25 cellular contexts compared by ENCODE assay signal in genomic region chr6:50842861-50843384, GRCh38. TPM values are rescaled to one million over a fixed set of nuclear protein-coding genes. Genes with fewer than 3 reads are reported as not detected.
A peak's percentile ranks its signal among the peaks of the same experiment; 100 is the strongest.
DNase-seq lines count a peak whose midpoint lies in the region; ATAC-seq, FAIRE-seq and TF ChIP-seq lines count a peak whose summit lies in the region.
"Had no signal": no experiment of that assay in that cellular context is flagged by ENCODE, and none has a peak within 500 bp of the region (broad histone marks: within the 10 kb centered on the region; RNA-seq: fewer than 3 reads in every experiment).

No MANE protein-coding gene starts in this region.

- H4K91ac ChIP-seq in H1 (replicated peaks; ENCODE audit: insufficient read length, low read length) = no peak overlapping the region

- POLR2A ChIA-PET in H1 (lab: Charles Lee; ENCODE audit: partially characterized antibody) = interaction anchor here (1.6 kb wide), 1 partner anchor 128 kb away, joined by 5 read pairs; no protein-coding TSS in a partner anchor

- H4K5ac ChIP-seq in H1 (ENCODE audit: insufficient read length, low read depth, low read length) = no peak overlapping the region

- H3K23me2 ChIP-seq in H1 (ENCODE audit: low read depth, low read length) = peaks cover 6% of the 10 kb centered on the region; the same call in 1 of the 2 replicates

- H2BK5ac ChIP-seq in H1 (ENCODE audit: low read depth, low read length) = no peak overlapping the region; the same call in 1 of the 2 replicates

- peaks cover 3% of the 10 kb centered on the region for H3K36me3 Mint-ChIP-seq in T-helper 1 cell treated with Interleukin-12 subunit alpha and Interleukin-12 subunit beta and Interleukin-4 antibody, amounts not matched to agents 30 μg/mL and 1 μg/mL, for 36 hours (ENCODE audit: low read depth)
- H3K36me3 Mint-ChIP-seq: activated naive CD4-positive, alpha-beta T cell treated with anti-CD3 and anti-CD28 coated beads, Interleukin-2, amount 50 U/mL, for 24 hours had no signal

- no peaks in the 10 kb centered on the region for H3K9me3 Mint-ChIP-seq in T-helper 1 cell treated with Interleukin-12 subunit alpha and Interleukin-12 subunit beta and Interleukin-4 antibody, amounts not matched to agents 30 μg/mL and 1 μg/mL, for 36 hours
- H3K9me3 Mint-ChIP-seq: activated naive CD4-positive, alpha-beta T cell treated with anti-CD3 and anti-CD28 coated beads, Interleukin-2, amount 50 U/mL, for 24 hours; stimulated activated naive CD8-positive, alpha-beta T cell treated with anti-CD3 and anti-CD28 coated beads, Interleukin-15, Interleukin-2, amounts not matched to agents 100 ng/mL and 50 ng/mL, for 24 hours had no signal

- TF ChIP-seq RAD21 in H1 (IDR thresholded peaks at IDR 0.05 in 1 of 2, conservative IDR thresholded peaks at IDR 0.05 in 1 of 2; ENCODE audit: low read depth in 2 of 2, low read length in 2 of 2) = no peak

- TF ChIP-seq EP300 in H1 (IDR thresholded peaks at IDR 0.05; ENCODE audit: borderline replicate concordance in 1 of 2, low read depth in 2 of 2, low read length in 2 of 2) = no peak

- intact Hi-C loops in pancreas (cut with DNase I) = no loop called here

- no peak overlapping the region for H3K4ac ChIP-seq in H1 (replicated peaks; ENCODE audit: insufficient read length, low read depth, low read length)

- no peak for TF ChIP-seq POLR2A in H1 (IDR thresholded peaks at IDR 0.05; ENCODE audit: control extremely low read depth in 1 of 2, low read depth in 2 of 2, low read length in 2 of 2)

- H3K18ac ChIP-seq in H1 (ENCODE audit: extremely low read depth, low read length) = no peak overlapping the region; the same call in 1 of the 2 replicates

- H3K9ac ChIP-seq in H1 (replicated peaks in 1 of 4; ENCODE audit: extremely low read depth in 1 of 4, low read depth in 3 of 4, low read length in 3 of 4) = no peak overlapping the region

- H3K27ac Mint-ChIP-seq in T-helper 1 cell treated with Interleukin-12 subunit alpha and Interleukin-12 subunit beta and Interleukin-4 antibody, amounts not matched to agents 30 μg/mL and 1 μg/mL, for 36 hours = peak overlapping the region; percentile 52
- H3K27ac Mint-ChIP-seq: activated naive CD4-positive, alpha-beta T cell treated with anti-CD3 and anti-CD28 coated beads, Interleukin-2, amount 50 U/mL, for 24 hours; stimulated activated naive CD8-positive, alpha-beta T cell treated with anti-CD3 and anti-CD28 coated beads, Interleukin-15, Interleukin-2, amounts not matched to agents 100 ng/mL and 50 ng/mL, for 24 hours had no signal

- no peak overlapping the region for H3K27ac ChIP-seq in H1 (ENCODE audit: low read depth, low read length)
- H3K27ac ChIP-seq in skin epidermis = peak overlapping the region in 14 of 21 experiments; percentile 1 to 88 (median 63)
- H3K27ac ChIP-seq in pancreas = no peak overlapping the region
- H3K27ac ChIP-seq: 22Rv1, ascending aorta, right lobe of liver, RWPE1, upper lobe of left lung had no signal

- H3K4me1 Mint-ChIP-seq in T-helper 1 cell treated with Interleukin-12 subunit alpha and Interleukin-12 subunit beta and Interleukin-4 antibody, amounts not matched to agents 30 μg/mL and 1 μg/mL, for 36 hours (ENCODE audit: low read depth) = peaks cover 1% of the 10 kb centered on the region
- H3K4me1 Mint-ChIP-seq: activated naive CD4-positive, alpha-beta T cell treated with anti-CD3 and anti-CD28 coated beads, Interleukin-2, amount 50 U/mL, for 24 hours had no signal

- peak overlapping the region; percentile 71 to 75 for H3K4me2 ChIP-seq in H1 (ENCODE audit: insufficient read depth in 1 of 2, low read depth in 2 of 2, low read length in 2 of 2)

- H2BK20ac ChIP-seq in H1 (ENCODE audit: low read length) = 0 out of 2 replicates have a peak overlapping the region, but pooled peaks have one; percentile 21

- H4K8ac ChIP-seq in H1 (ENCODE audit: extremely low read depth, insufficient read depth, low read length) = peak overlapping the region; percentile 37; the same call in 1 of the 2 replicates

- no peak overlapping the region for H2AFZ ChIP-seq in H1 (ENCODE audit: low read length)

- no peak overlapping the region for H3K56ac ChIP-seq in H1 (replicated peaks; ENCODE audit: insufficient read length, low read depth, low read length)

- no peak for ATAC-seq in pancreas
- ATAC-seq in HG03469 (IDR thresholded peaks at IDR 0.05; ENCODE audit: unreplicated experiment) = no peak
- ATAC-seq: right lobe of liver had no signal

- FAIRE-seq in H1 (lab: Jason Lieb, UNC) (no peak), pancreas (lab: Jason Lieb, UNC) (no peak)
- FAIRE-seq: TTC549 had no signal

- CTCF ChIA-PET in H1 (lab: Charles Lee; ENCODE audit: partially characterized antibody) = interaction anchor here (0.7 to 2.6 kb wide), 11 partner anchors 8 to 1002 kb away, joined by 3 to 11 read pairs (median 5); partner anchors contain the start of gene TFAP2B

- no peaks in the 10 kb centered on the region for H3K36me3 ChIP-seq in H1 (ENCODE audit: control insufficient read depth in 2 of 4, insufficient read depth in 4 of 4, low read length in 3 of 4)
- no peaks in the 10 kb centered on the region for H3K36me3 ChIP-seq in pancreas
- H3K36me3 ChIP-seq: ascending aorta, right lobe of liver, upper lobe of left lung had no signal

- H2BK120ac ChIP-seq in H1 (replicated peaks; ENCODE audit: low read depth, low read length) = no peak overlapping the region

- no peak overlapping the region for H3K23ac ChIP-seq in H1 (ENCODE audit: insufficient read length)

- H3K9me3 ChIP-seq in H1 (ENCODE audit: insufficient read depth in 2 of 2, low read depth in 1 of 2, low read length in 1 of 2) (no peaks in the 10 kb centered on the region), pancreas (no peaks in the 10 kb centered on the region)
- H3K9me3 ChIP-seq: ascending aorta, right lobe of liver, upper lobe of left lung had no signal

- H3K79me1 ChIP-seq in H1 (ENCODE audit: low read depth, low read length) = no peaks in the 10 kb centered on the region

- 1% methylated on average over 32 of the region's 32 CpGs; no CpG with 5 or more reads in 1 of the 2 experiments for WGBS in H1 (ENCODE audit: extremely low coverage in 1 of 2, insufficient coverage in 1 of 2, insufficient read length in 1 of 2, insufficient replicate concordance in 2 of 2, low coverage in 1 of 2, low lambda C conversion rate in 2 of 2, missing lambda C conversion rate in 1 of 2), 2 experiments
- 9 to 10% methylated on average over 32 of the region's 32 CpGs for WGBS in pancreas, 2 donors

- H2BK12ac ChIP-seq in H1 (ENCODE audit: low read depth, low read length) = no peak overlapping the region

- H3K27me3 Mint-ChIP-seq in T-helper 1 cell treated with Interleukin-12 subunit alpha and Interleukin-12 subunit beta and Interleukin-4 antibody, amounts not matched to agents 30 μg/mL and 1 μg/mL, for 36 hours (ENCODE audit: low read depth) = peaks cover 92% of the 10 kb centered on the region

- TF ChIP-seq CTCF in H1 (IDR thresholded peaks at IDR 0.05; ENCODE audit: control extremely low read depth in 1 of 3, insufficient read depth in 1 of 3, low read depth in 1 of 3, low read length in 3 of 3) (no peak), pancreas (IDR thresholded peaks at IDR 0.05) (no peak)

- H3K14ac ChIP-seq in H1 (ENCODE audit: insufficient read length) = no peak overlapping the region

- H3K4me1 ChIP-seq in H1 (replicated peaks in 1 of 4; ENCODE audit: control insufficient read depth in 3 of 4, insufficient read depth in 4 of 4, low read length in 3 of 4) (peaks cover 2 to 28% (median 17%) of the 10 kb centered on the region in 4 experiments), pancreas (no peaks in the 10 kb centered on the region)
- H3K4me1 ChIP-seq: ascending aorta, upper lobe of left lung had no signal

- peaks cover 3 to 22% of the 10 kb centered on the region in 2 experiments for H4K20me1 ChIP-seq in H1 (replicated peaks in 1 of 2; ENCODE audit: control insufficient read depth in 1 of 2, insufficient read depth in 2 of 2, low read length in 2 of 2)

- no peak overlapping the region for H2AK5ac ChIP-seq in H1 (ENCODE audit: low read depth, low read length)

- H3K4me3 ChIP-seq in H1 (ENCODE audit: extremely low read depth in 1 of 4, insufficient read depth in 2 of 4, low read depth in 3 of 4, low read length in 4 of 4) (peak overlapping the region; percentile 3 to 53 (median 26); a peak in 5 of 8 replicates), skin epidermis (peak overlapping the region in 1 of 7 experiments; percentile 23), pancreas (no peak overlapping the region)
- H3K4me3 ChIP-seq: ascending aorta, right lobe of liver, upper lobe of left lung had no signal

- H3K27me3 ChIP-seq in H1 (replicated peaks in 1 of 4; ENCODE audit: control insufficient read depth in 3 of 4, extremely low read depth in 1 of 4, insufficient read depth in 3 of 4, low read length in 3 of 4) = peaks cover 74 to 100% (median 91%) of the 10 kb centered on the region in 4 experiments
- peaks cover 0 to 60% (median 17%) of the 10 kb centered on the region in 4 donors for H3K27me3 ChIP-seq in pancreas
- H3K27me3 ChIP-seq: ascending aorta had no signal

- no peak overlapping the region for H2BK15ac ChIP-seq in H1 (ENCODE audit: low read length)

- no peak for DNase-seq in T-helper 1 cell
- DNase-seq in H1 (ENCODE audit: low read depth in 1 of 2, low spot score in 2 of 2) = peak in 1 of 2 experiments; percentile 70
- DNase-seq in islet precursor cell = peak; percentile 77
- DNase-seq in pancreas = no peak
- no peak for DNase-seq in NCI-H2196 (lab: John Stamatoyannopoulos, UW; ENCODE audit: unreplicated experiment)
- DNase-seq: activated CD4-positive, alpha-beta T cell treated with anti-CD3 and anti-CD28 coated beads for 48 hours; AML-193; DND-41; hypothalamus; NCI-H2081 treated with DMSO at 0.1 percent for 48 hours; NCI-H510A; occipital lobe; right lobe of liver had no signal

- no peak overlapping the region for H3K4me3 Mint-ChIP-seq in T-helper 1 cell treated with Interleukin-12 subunit alpha and Interleukin-12 subunit beta and Interleukin-4 antibody, amounts not matched to agents 30 μg/mL and 1 μg/mL, for 36 hours
- H3K4me3 Mint-ChIP-seq: activated naive CD4-positive, alpha-beta T cell treated with anti-CD3 and anti-CD28 coated beads, Interleukin-2, amount 50 U/mL, for 24 hours; stimulated activated naive CD8-positive, alpha-beta T cell treated with anti-CD3 and anti-CD28 coated beads, Interleukin-15, Interleukin-2, amounts not matched to agents 100 ng/mL and 50 ng/mL, for 24 hours had no signal

- no peaks in the 10 kb centered on the region for H3K79me2 ChIP-seq in H1 (ENCODE audit: control insufficient read depth in 1 of 2, insufficient read depth in 2 of 2, low read length in 2 of 2)

RNA-seq across cellular contexts. Expression of gene TFAP2B, which starts 24.3 kb away (rescaled TPM):
- not detected in 2 replicates for total RNA-seq in H1 (2021; fragmentation: NEBNext Ultra II Directional; extraction: Animal tissue kit (Norgen Biotek cat#: 25700))
- polyA plus RNA-seq in H1 (2011; rRNA removed) (0.05 TPM in 1 of 2 replicates, not detected in the other), pancreas (not detected)
- 0.01 TPM for polyA plus RNA-seq in H1 (2011; cell fraction: cytosol; rRNA removed)
- polyA plus RNA-seq in H1 (2011; cell fraction: nucleus; rRNA removed) = 0.01 TPM
- polyA plus RNA-seq in H1 (2012, experiment 1 of 2) = 0.05 to 0.17 TPM (median 0.16 TPM) in 3 of 4 replicates, not detected in the other
- 0.03 TPM for polyA plus RNA-seq in H1 (2012, experiment 2 of 2)
- not detected for polyA plus RNA-seq in H1 (2013, experiment 1 of 2)
- polyA plus RNA-seq in H1 (2013, experiment 2 of 2) = not detected
- 0.09 TPM in 1 of 2 replicates, not detected in the other for polyA minus RNA-seq in H1 (2011; rRNA and poly(A)+ RNA removed)
- not detected for polyA minus RNA-seq in H1 (2011; cell fraction: cytosol; rRNA and poly(A)+ RNA removed)
- polyA minus RNA-seq in H1 (2011; cell fraction: nucleus; rRNA and poly(A)+ RNA removed) = not detected
- not detected for total RNA-seq in pancreas
- total RNA-seq: ascending aorta, fibroblast of villous mesenchyme, liver, occipital lobe, right lobe of liver had no signal
- polyA plus RNA-seq: liver had no signal

Comparison
In these comparisons a context has a peak if more than half of its experiments do, and no peak if none do; other contexts are left out.
1. H3K27ac ChIP-seq: peak in skin epidermis (14 of 21); none in H1 (single experiment) and pancreas (0 of 4).
2. H3K4me3 ChIP-seq: peak in H1 (4 of 4); none in pancreas (0 of 4).